Comparison of ENCODE assay signal across 8 cellular contexts in the genomic region with DNA sequence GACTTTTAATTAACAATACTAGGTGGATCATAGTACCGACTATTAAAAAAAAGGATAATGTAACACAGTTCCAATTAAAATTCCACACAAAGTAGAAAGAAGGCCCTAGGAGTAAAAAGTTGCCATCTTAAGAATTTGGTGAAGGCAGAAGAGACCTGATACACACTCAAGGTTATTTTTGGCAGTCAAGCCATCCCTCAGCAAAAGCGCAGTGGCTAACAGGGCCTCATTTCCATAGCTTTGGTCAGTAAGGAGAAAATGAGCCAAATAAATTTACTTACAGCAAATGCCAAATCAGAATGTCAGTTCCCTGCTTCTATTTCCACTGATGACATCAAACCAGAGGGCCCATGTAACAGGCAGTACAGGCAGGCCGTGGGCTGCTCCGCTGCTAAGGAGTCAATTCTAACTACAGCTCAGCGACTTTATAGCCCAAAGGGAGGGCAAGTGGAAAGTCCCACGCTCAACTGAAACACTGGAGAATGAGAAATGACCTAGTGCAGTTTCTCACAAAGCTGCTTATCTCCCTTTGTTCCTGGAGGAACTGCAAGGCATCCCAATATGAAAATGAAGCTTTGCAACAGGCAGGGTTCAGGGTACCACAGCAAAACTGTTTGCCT. TPM values are rescaled to one million over a fixed set of nuclear protein-coding genes. Genes with fewer than 3 reads are reported as not detected.
DNase-seq lines count a peak whose midpoint lies in the region; ATAC-seq and TF ChIP-seq lines count a peak whose summit lies in the region.

No MANE protein-coding gene starts in this region.

- H3K27ac ChIP-seq in coronary artery: peak overlapping the region; percentile 39 to 49

- H3K4me3 ChIP-seq in coronary artery: peak overlapping the region; percentile 39

- TF ChIP-seq CTCF in GM10248 (IDR thresholded peaks at IDR 0.05; ENCODE audit: control extremely low read depth, extremely low read depth, low read depth, missing control alignments): no peak
- no peak for TF ChIP-seq CTCF in coronary artery (IDR thresholded peaks at IDR 0.05)
- TF ChIP-seq CTCF in omental fat pad (IDR thresholded peaks at IDR 0.05): no peak

- POLR2A ChIA-PET in GM10248 (lab: Yijun Ruan, JAX): no interaction called here

- DNase-seq in GM10248 (ENCODE audit: extremely low spot score) (peak; percentile 54), OCI-M1 (lab: John Stamatoyannopoulos, UW) (peak; percentile 12), coronary artery (ENCODE audit: low spot score) (no peak), omental fat pad (ENCODE audit: low spot score) (no peak), EL (no peak), NCI-H128 (lab: John Stamatoyannopoulos, UW; ENCODE audit: unreplicated experiment) (no peak), DMS 273 treated with DMSO at 0.1 percent for 48 hours (lab: John Stamatoyannopoulos, UW) (no peak)

- peak; percentile 72 for ATAC-seq in GM21737 (IDR thresholded peaks at IDR 0.05; ENCODE audit: unreplicated experiment)
- ATAC-seq in omental fat pad (ENCODE audit: low FRiP score): peak; percentile 81

- CTCF ChIA-PET in GM10248 (lab: Yijun Ruan, JAX): interaction anchor here (1.2 to 2.0 kb wide), 3 partner anchors 12 to 58 kb away, joined by 4 to 13 read pairs (median 4); a partner anchor contains a TSS

RNA-seq across cellular contexts. Expression of a gene that starts 6.3 kb away (rescaled TPM):
- total RNA-seq in omental fat pad: 100 to 1,000 TPM in 3 of 4 donors, 10 to 100 TPM in 1; 70.8 to 154 (median 122) TPM

RNA-seq across cellular contexts. Expression of a gene that starts 26.2 kb away (rescaled TPM):
- 10 to 100 TPM; 11.9 to 50.4 (median 37.4) TPM for total RNA-seq in omental fat pad

Comparison
In these comparisons a context has a peak if more than half of its experiments do, and no peak if none do; other contexts are left out.
1. DNase-seq: peak in GM10248 (single experiment) and OCI-M1 (single experiment); none in coronary artery (single experiment), omental fat pad (single experiment), EL (single experiment), NCI-H128 (single experiment) and DMS 273 treated with DMSO at 0.1 percent for 48 hours (single experiment).